ENCODE assay signal across 8 cellular contexts in the genomic region with DNA sequence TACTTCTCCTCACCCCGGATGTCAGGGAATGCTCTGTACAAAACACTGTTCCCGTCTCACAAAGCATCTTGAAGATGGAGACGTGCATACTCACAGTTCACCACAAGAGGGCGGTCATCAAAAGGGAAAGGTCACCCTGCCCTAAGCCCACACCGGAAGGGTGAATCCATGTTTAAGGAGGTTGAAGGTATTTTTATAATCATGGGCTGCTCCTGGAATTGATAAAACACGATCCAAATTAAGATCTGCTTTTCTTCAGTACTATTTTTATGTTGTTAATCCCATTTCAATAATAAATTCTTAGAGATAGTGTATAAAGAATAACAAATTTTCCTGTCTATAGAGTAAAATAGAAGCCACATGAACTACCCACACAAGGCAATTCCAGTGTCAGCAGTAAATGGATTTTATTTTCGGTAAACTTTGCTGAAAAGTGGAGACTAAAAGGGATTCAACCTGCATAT.
A peak's percentile ranks its signal among the peaks of the same experiment; 100 is the strongest.
DNase-seq lines count a peak whose midpoint lies in the region; TF ChIP-seq lines count a peak whose summit lies in the region.

No MANE protein-coding gene starts in this region.

- no peaks in the 10 kb centered on the region for H3K27me3 ChIP-seq in H9 (ENCODE audit: insufficient read depth, low read length)
- H3K27me3 ChIP-seq in MG63, result no peaks in the 10 kb centered on the region
- H3K27me3 ChIP-seq in tibial artery, result no peaks in the 10 kb centered on the region

- intact Hi-C loops in tibial artery (cut with DNase I; ENCODE audit: low total_unique reads), result no loop called here

- H4K20me1 ChIP-seq in H9 (ENCODE audit: control insufficient read depth, insufficient read depth, insufficient read length), result no peaks in the 10 kb centered on the region

- H3K4me3 Mint-ChIP-seq in H9, result no peak overlapping the region
- no peak overlapping the region for H3K4me3 Mint-ChIP-seq in osteocyte (ENCODE audit: unreplicated experiment)

- no peak overlapping the region for H2BK12ac ChIP-seq in H9 (ENCODE audit: insufficient read length, low read depth, low read length)

- H3K36me3 ChIP-seq in MG63 (no peaks in the 10 kb centered on the region), tibial artery (no peaks in the 10 kb centered on the region)

- H3K18ac ChIP-seq in H9 (ENCODE audit: insufficient read length, low read depth, low read length), result no peak overlapping the region

- H3K27me3 Mint-ChIP-seq in H9 (ENCODE audit: low read depth) (peaks cover 1% of the 10 kb centered on the region; the same call in 1 of the 2 replicates), osteocyte (ENCODE audit: unreplicated experiment) (peaks cover 4% of the 10 kb centered on the region)

- H3K27ac ChIP-seq in H9 (ENCODE audit: insufficient read length, low read depth, low read length), result no peak overlapping the region
- no peak overlapping the region for H3K27ac ChIP-seq in tibial artery

- no peak overlapping the region for H4K8ac ChIP-seq in H9 (replicated peaks; ENCODE audit: insufficient read length, low read depth, low read length)

- H3K9me3 ChIP-seq in H9 (ENCODE audit: control insufficient read depth, low read depth, low read length) (no peaks in the 10 kb centered on the region), MG63 (no peaks in the 10 kb centered on the region), tibial artery (no peaks in the 10 kb centered on the region)

- H3K56ac ChIP-seq in H9 (ENCODE audit: insufficient read length, low read depth, low read length), result no peak overlapping the region

- no peak overlapping the region for H3K23ac ChIP-seq in H9 (ENCODE audit: insufficient read length, low read depth, low read length)

- H3K27ac Mint-ChIP-seq in H9 (no peak overlapping the region), osteocyte (ENCODE audit: unreplicated experiment) (no peak overlapping the region)

- H3K9ac ChIP-seq in H9 (ENCODE audit: extremely low read depth, insufficient read length, low read length), result no peak overlapping the region

- no peak overlapping the region for H2BK20ac ChIP-seq in H9 (ENCODE audit: low read depth, low read length, poor library complexity, severe bottlenecking)

- H3T11ph ChIP-seq in H9 (ENCODE audit: low read length), result no peak overlapping the region

- H2BK5ac ChIP-seq in H9 (ENCODE audit: insufficient read length, low read length), result no peak overlapping the region

- no peak overlapping the region for H2BK15ac ChIP-seq in H9 (ENCODE audit: low read depth, low read length)

- H3K4me1 ChIP-seq in H9 (ENCODE audit: insufficient read depth, low read length) (no peaks in the 10 kb centered on the region), tibial artery (no peaks in the 10 kb centered on the region)

- H3K4me2 ChIP-seq in H9 (ENCODE audit: insufficient read depth, insufficient read length, low read length), result no peak overlapping the region

- H3K79me2 ChIP-seq in H9 (ENCODE audit: insufficient read depth, low read length), result no peaks in the 10 kb centered on the region

- no peaks in the 10 kb centered on the region for H3K23me2 ChIP-seq in H9 (ENCODE audit: insufficient read length, low read depth, low read length, poor library complexity, severe bottlenecking)

- H3K4me1 Mint-ChIP-seq in H9 (no peaks in the 10 kb centered on the region), osteocyte (ENCODE audit: unreplicated experiment) (peaks cover 5% of the 10 kb centered on the region)

- TF ChIP-seq CTCF in H9 (conservative IDR thresholded peaks at IDR 0.05) (peak; percentile 95), osteocyte (IDR thresholded peaks at IDR 0.05) (peak; percentile 98), tibial artery (IDR thresholded peaks at IDR 0.05) (peak; percentile 82 to 88)

- H3K4ac ChIP-seq in H9 (ENCODE audit: low read depth, low read length), result no peak overlapping the region

- no peak overlapping the region for H2AK5ac ChIP-seq in H9 (ENCODE audit: insufficient read length, low read length)

- H3K4me3 ChIP-seq in MG63, result no peak overlapping the region
- H3K4me3 ChIP-seq in tibial artery, result no peak overlapping the region

- no peak overlapping the region for H4K5ac ChIP-seq in H9 (ENCODE audit: insufficient read length, low read depth, low read length)

- H2AFZ ChIP-seq in H9 (ENCODE audit: low read length), result no peak overlapping the region

- H3K79me1 ChIP-seq in H9 (ENCODE audit: insufficient read depth, low read depth, low read length, poor library complexity, severe bottlenecking), result no peaks in the 10 kb centered on the region

- WGBS in H9 (ENCODE audit: extremely low coverage, insufficient read length, low lambda C conversion rate), result no CpG with 5 or more reads among the region's 7 CpGs

- H3K36me3 Mint-ChIP-seq in H9 (ENCODE audit: insufficient read depth in 1 of 3, low read depth in 3 of 3) (no peaks in the 10 kb centered on the region), osteocyte (ENCODE audit: unreplicated experiment) (no peaks in the 10 kb centered on the region)

- no peaks in the 10 kb centered on the region for H3K9me3 Mint-ChIP-seq in H9
- no peaks in the 10 kb centered on the region for H3K9me3 Mint-ChIP-seq in osteocyte (ENCODE audit: unreplicated experiment)

- H3K14ac ChIP-seq in H9 (ENCODE audit: insufficient read depth, low read length), result no peak overlapping the region

- H2BK120ac ChIP-seq in H9 (ENCODE audit: low read depth, low read length, poor library complexity, severe bottlenecking), result no peak overlapping the region

- H4K91ac ChIP-seq in H9 (ENCODE audit: insufficient read length, low read depth, low read length), result no peak overlapping the region

- DNase-seq in GDM1 (lab: John Stamatoyannopoulos, UW) (peak; percentile 67), H9 (peak; percentile 79), MG63 (peak; percentile 53), SHP77 (lab: John Stamatoyannopoulos, UW) (peak; percentile 62 to 68), foreskin melanocyte (peak; percentile 80), osteocyte (ENCODE audit: extremely low spot score, unreplicated experiment) (no peak), tibial artery (peak; percentile 78 to 87)
- peak; percentile 52 for DNase-seq in activated T-helper 9 cell treated with anti-CD3 and anti-CD28 coated beads, Interleukin-2, amount 50 U/mL, for 16 hours (ENCODE audit: low read depth)
